Comparison of ENCODE assay signal across 17 cellular contexts in genomic region chr16:53007095-53007494, GRCh38. TPM values are rescaled to one million over a fixed set of nuclear protein-coding genes. Genes with fewer than 3 reads are reported as not detected.
"Had no signal": no experiment of that assay in that cellular context is flagged by ENCODE, and none has a peak within 500 bp of the region (broad histone marks: within the 10 kb centered on the region; RNA-seq: fewer than 3 reads in every experiment).

No MANE protein-coding gene starts in this region.

- H3K36me3 ChIP-seq: gastrocnemius medialis, left lung, ovary, spleen, thoracic aorta had no signal

- H3K4me3 ChIP-seq: gastrocnemius medialis, left lung, ovary, spleen, thoracic aorta had no signal

- H3K27me3 ChIP-seq: gastrocnemius medialis, left lung, ovary had no signal

- H3K4me1 ChIP-seq: gastrocnemius medialis, left lung, spleen had no signal

- ATAC-seq: activated CD4-positive, CD25-positive, alpha-beta regulatory T cell treated with anti-CD3 and anti-CD28 coated beads, Interleukin-2, amount 50 U/mL, for 24 hours; effector memory CD8-positive, alpha-beta T cell; gastrocnemius medialis; left lung; sciatic nerve; stimulated activated effector memory CD8-positive, alpha-beta T cell treated with anti-CD3 and anti-CD28 coated beads, Interleukin-12 subunit alpha, Interleukin-12 subunit beta, amount 100 ng/mL, for 72 hours had no signal

- DNase-seq: activated naive CD8-positive, alpha-beta T cell treated with anti-CD3 and anti-CD28 coated beads, Interleukin-2, amount 10 ng/mL, durations not matched to agents 7 days and 5 days; dermis blood vessel endothelial cell; effector memory CD8-positive, alpha-beta T cell; gastrocnemius medialis; kidney; left lung; mammary epithelial cell; naive B cell; ovary; spleen; stimulated activated CD4-positive, alpha-beta T cell treated with anti-CD3 and anti-CD28 coated beads, Interleukin-2, amount 100 ng/mL, for 24 hours had no signal

- H3K27ac ChIP-seq: epithelial cell of prostate, gastrocnemius medialis, left lung, ovary, spleen, thoracic aorta had no signal

RNA-seq across cellular contexts. Expression of gene CHD9NB, which starts 45.6 kb away (rescaled TPM):
- total RNA-seq: mononuclear cell had no signal
